ENCODE assay signal across 17 cellular contexts in the genomic region with DNA sequence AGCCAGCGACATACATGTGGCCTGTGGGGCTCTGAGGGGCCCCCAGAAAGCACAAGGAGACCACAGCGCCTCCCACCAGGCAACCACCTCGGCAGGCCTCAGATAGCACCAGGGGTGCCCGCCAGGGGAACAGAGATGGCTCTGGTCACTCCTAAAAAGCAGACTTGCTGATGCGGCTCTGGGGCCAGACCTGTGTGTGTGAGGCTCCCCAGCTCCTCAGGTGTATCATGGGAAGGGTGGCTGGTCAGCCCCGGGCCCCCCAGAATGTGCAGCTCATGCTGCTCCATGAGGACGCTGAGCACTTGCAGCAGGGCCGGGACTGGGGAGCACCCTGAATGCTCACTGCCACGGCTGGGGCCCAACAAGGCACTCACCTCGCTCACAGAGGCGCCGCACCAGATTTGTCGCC.
DNase-seq lines count a peak whose midpoint lies in the region; ATAC-seq and TF ChIP-seq lines count a peak whose summit lies in the region.
"Had no signal": no experiment of that assay in that cellular context is flagged by ENCODE, and none has a peak within 500 bp of the region (broad histone marks: within the 10 kb centered on the region; RNA-seq: fewer than 3 reads in every experiment).

No MANE protein-coding gene starts in this region.

- no peak overlapping the region for H3K4me3 Mint-ChIP-seq in CD14-positive monocyte
- no peak overlapping the region for H3K4me3 Mint-ChIP-seq in chondrocyte (ENCODE audit: unreplicated experiment)
- H3K4me3 Mint-ChIP-seq: H9 had no signal

- TF ChIP-seq POLR2A in transverse colon (IDR thresholded peaks at IDR 0.05) = no peak

- H3K36me3 Mint-ChIP-seq in CD14-positive monocyte = peaks cover 25 to 52% of the 10 kb centered on the region in 2 donors
- H3K36me3 Mint-ChIP-seq in chondrocyte (ENCODE audit: low read depth) = peaks cover 2% of the 10 kb centered on the region

- no peak overlapping the region for H3K4me3 ChIP-seq in BE2C (ENCODE audit: low read depth, low read length)
- H3K4me3 ChIP-seq in transverse colon = no peak overlapping the region
- H3K4me3 ChIP-seq: esophagus muscularis mucosa, left lung, thoracic aorta had no signal

- ATAC-seq in HG02885 (IDR thresholded peaks at IDR 0.05; ENCODE audit: poor library complexity, unreplicated experiment) = peak; percentile 58
- ATAC-seq: left lung had no signal

- TF ChIP-seq CTCF in CD14-positive monocyte (IDR thresholded peaks at IDR 0.05) = no peak
- TF ChIP-seq CTCF in chondrocyte (IDR thresholded peaks at IDR 0.05) = no peak
- no peak for TF ChIP-seq CTCF in BE2C (IDR thresholded peaks at IDR 0.05; ENCODE audit: low read depth, low read length)
- no peak for TF ChIP-seq CTCF in transverse colon (IDR thresholded peaks at IDR 0.05)

- H3K36me3 ChIP-seq in BE2C (peaks cover 6% of the 10 kb centered on the region; the same call in 1 of the 2 replicates), transverse colon (peaks cover 0 to 14% (median 0%) of the 10 kb centered on the region in 4 donors)

- WGBS in transverse colon (ENCODE audit: low coverage in 1 of 2), 2 donors = 91 to 92% methylated on average over 8 to 13 of the region's 13 CpGs

- peaks cover 0 to 2% (median 0%) of the 10 kb centered on the region in 3 donors for H3K27me3 Mint-ChIP-seq in CD14-positive monocyte (ENCODE audit: low read depth in 3 of 3)
- no peaks in the 10 kb centered on the region for H3K27me3 Mint-ChIP-seq in chondrocyte (ENCODE audit: low read depth)

- H3K27ac Mint-ChIP-seq in CD14-positive monocyte = peak overlapping the region in 2 of 7 donors; percentile 41 to 82
- peak overlapping the region; percentile 32 for H3K27ac Mint-ChIP-seq in chondrocyte (ENCODE audit: unreplicated experiment)

- H3K4me1 ChIP-seq in BE2C (peaks cover 19% of the 10 kb centered on the region), transverse colon (peaks cover 22 to 43% (median 29%) of the 10 kb centered on the region in 4 donors)

- intact Hi-C loops in CD14-positive monocyte (cut with micrococcal nuclease) (loop anchor here (2.0 to 10.0 kb wide), 3 partner anchors 61 to 315 kb away; partner anchors contain the start of genes ABHD12 (in 1 of the 2), APMAP (in 1 of the 2) and PYGB (in 1 of the 2)), posterior vena cava (cut with DNase I) (loop anchor here in 1 of 2 donors (2.0 kb wide), 1 partner anchor 13 kb away; no protein-coding TSS in a partner anchor), transverse colon (cut with DNase I; ENCODE audit: low total_unique reads) (loop anchor here (5.0 kb wide), 1 partner anchor 89 kb away; no protein-coding TSS in a partner anchor)

- peaks cover 26% of the 10 kb centered on the region for H3K4me1 Mint-ChIP-seq in CD14-positive monocyte
- H3K4me1 Mint-ChIP-seq in chondrocyte (ENCODE audit: low read depth) = peaks cover 37% of the 10 kb centered on the region

- in situ Hi-C loops in transverse colon (cut with MboI; ENCODE audit: low pct_ligation_motif_present in 1 of 4, low pct_unique_long_range_greater_than_20kb in 1 of 4, low sequenced_read_pairs in 3 of 4) = loop anchor here in 3 of 4 donors (10.0 kb wide), 2 partner anchors 87 to 97 kb away; partner anchors contain the start of genes GINS1 (in 2 of the 3) and ABHD12 (in 1 of the 3)

- no peaks in the 10 kb centered on the region for H3K9me3 ChIP-seq in BE2C
- no peaks in the 10 kb centered on the region for H3K9me3 ChIP-seq in transverse colon
- H3K9me3 ChIP-seq: esophagus muscularis mucosa, left lung, neutrophil, thoracic aorta had no signal

- H3K27me3 ChIP-seq in BE2C (no peaks in the 10 kb centered on the region), transverse colon (no peaks in the 10 kb centered on the region)
- H3K27me3 ChIP-seq: esophagus muscularis mucosa, left lung, neutrophil had no signal

- no peak for TF ChIP-seq EP300 in transverse colon (IDR thresholded peaks at IDR 0.05; ENCODE audit: low read depth)

- H3K27ac ChIP-seq in transverse colon = peak overlapping the region in 2 of 4 donors; percentile 86 to 87
- H3K27ac ChIP-seq: neutrophil had no signal

- H3K9me3 Mint-ChIP-seq in CD14-positive monocyte (no peaks in the 10 kb centered on the region), chondrocyte (ENCODE audit: low read depth) (no peaks in the 10 kb centered on the region)

- peak; percentile 39 for DNase-seq in CD14-positive monocyte (ENCODE audit: low spot score)
- peak; percentile 83 for DNase-seq in chondrocyte (ENCODE audit: low spot score)
- DNase-seq in posterior vena cava (ENCODE audit: low spot score) = peak; percentile 80
- DNase-seq in BE2C = no peak
- no peak for DNase-seq in D341Med (ENCODE audit: low spot score)
- no peak for DNase-seq in transverse colon
- DNase-seq: activated CD4-positive, alpha-beta T cell treated with anti-CD3 and anti-CD28 coated beads for 48 hours; anterior cingulate cortex; cerebellar nuclear complex; effector CD8-positive, alpha-beta T cell; H9; retina had no signal

Comparison
In these comparisons a context has a peak if more than half of its experiments do, and no peak if none do; other contexts are left out.
1. DNase-seq: peak in CD14-positive monocyte (single experiment), chondrocyte (single experiment) and posterior vena cava (single experiment); none in BE2C (single experiment), D341Med (single experiment) and transverse colon (single experiment).